ENCODE assay signal across 8 cellular contexts in the genomic region with DNA sequence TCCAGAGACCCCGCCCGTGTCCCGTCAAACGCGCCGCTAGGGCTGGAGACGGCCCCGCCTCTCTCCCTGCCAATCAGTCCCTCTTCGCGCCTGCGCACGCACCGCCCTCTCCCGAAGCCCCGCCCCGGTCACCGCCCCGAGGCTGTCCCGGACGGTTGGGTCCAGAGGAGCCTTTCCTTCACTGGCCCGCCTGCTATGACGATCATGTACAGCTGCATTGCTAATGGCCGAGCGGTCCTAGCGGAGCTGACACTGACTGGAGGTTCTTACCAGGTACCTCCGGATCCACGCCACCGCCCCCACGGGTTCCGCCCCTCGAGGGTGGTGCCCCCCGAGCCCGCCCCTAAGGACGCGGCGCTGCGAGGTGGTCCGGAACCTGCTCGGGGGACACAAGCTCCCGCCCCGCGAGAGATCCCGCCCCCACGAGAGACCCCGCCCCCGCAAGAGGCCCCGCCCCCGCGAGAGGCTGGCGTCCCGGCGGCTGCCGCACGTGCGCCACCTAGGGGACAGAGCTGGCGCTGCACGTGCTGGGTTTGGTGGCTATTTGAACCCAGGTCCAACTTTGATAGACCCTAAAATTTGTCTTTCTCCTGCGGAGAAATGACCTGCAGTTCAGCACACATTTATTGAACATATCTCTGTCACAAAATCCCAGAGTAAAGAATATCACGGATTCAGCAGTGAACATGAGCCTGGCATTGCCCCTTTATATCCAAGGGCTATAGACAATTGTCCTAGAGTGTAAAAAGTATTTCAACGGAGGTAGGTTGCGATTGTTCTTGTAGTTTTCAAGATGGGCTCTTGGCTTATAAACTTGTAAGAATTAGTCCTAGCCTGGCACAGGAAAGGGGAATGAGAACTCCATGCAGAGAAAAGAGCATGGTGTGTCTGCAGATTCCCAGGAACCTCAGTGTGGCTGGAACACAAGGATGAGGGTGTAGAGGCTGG.
A peak's percentile ranks its signal among the peaks of the same experiment; 100 is the strongest.
DNase-seq lines count a peak whose midpoint lies in the region; ATAC-seq and FAIRE-seq lines count a peak whose summit lies in the region.

No MANE protein-coding gene starts in this region.

- peak; percentile 99 for ATAC-seq in GM19023 (IDR thresholded peaks at IDR 0.05; ENCODE audit: unreplicated experiment)
- ATAC-seq in HG03342 (IDR thresholded peaks at IDR 0.05; ENCODE audit: unreplicated experiment) = peak; percentile 100

- DNase-seq in AG08396 (ENCODE audit: low spot score) (peak; percentile 98), NCI-H345 treated with DMSO at 0.1 percent for 48 hours (lab: John Stamatoyannopoulos, UW; ENCODE audit: unreplicated experiment) (peak; percentile 93), cerebellar cortex (ENCODE audit: low spot score) (peak; percentile 97)
- peak; percentile 95 for DNase-seq in activated CD4-positive, CD25-positive, alpha-beta regulatory T cell treated with anti-CD3 and anti-CD28 coated beads, Interleukin-2, amount 50 U/mL, for 16 hours (ENCODE audit: low read depth, low spot score)
- peak; percentile 99 for DNase-seq in stimulated activated CD4-positive, alpha-beta T cell treated with anti-CD3 and anti-CD28 coated beads, Interleukin-12 subunit alpha, Interleukin-12 subunit beta, amount 100 ng/mL, for 24 hours (ENCODE audit: low read depth in 2 of 2)

- FAIRE-seq in islet of Langerhans (lab: Jason Lieb, UNC) = peak; percentile 74

Comparison
In these comparisons a context has a peak if more than half of its experiments do, and no peak if none do; other contexts are left out.
1. Peak in every context shown above with its lines: DNase-seq and ATAC-seq.